Comparison of ENCODE assay signal across 19 cellular contexts in genomic region chr14:39251547-39251946, GRCh38. TPM values are rescaled to one million over a fixed set of nuclear protein-coding genes. Genes with fewer than 3 reads are reported as not detected.
DNase-seq lines count a peak whose midpoint lies in the region; ATAC-seq, FAIRE-seq and TF ChIP-seq lines count a peak whose summit lies in the region.
"Had no signal": no experiment of that assay in that cellular context is flagged by ENCODE, and none has a peak within 500 bp of the region (broad histone marks: within the 10 kb centered on the region; RNA-seq: fewer than 3 reads in every experiment).

No MANE protein-coding gene starts in this region.

- H3K79me2 ChIP-seq in HepG2 (ENCODE audit: insufficient read depth, low read length), result no peaks in the 10 kb centered on the region

- no peaks in the 10 kb centered on the region for H4K20me1 ChIP-seq in HepG2 (ENCODE audit: insufficient read depth, low read length)
- H4K20me1 ChIP-seq: BLaER1 treated with 17β-estradiol and CSF1 and Interleukin-3, amounts not matched to agents 10 nM and 100 nM had no signal

- intact Hi-C loops in HepG2 (cut with micrococcal nuclease; ENCODE audit: unreplicated experiment) (no loop called here), right lobe of liver (cut with DNase I) (no loop called here)

- TF ChIP-seq POLR2A in HepG2 (IDR thresholded peaks at IDR 0.05; ENCODE audit: insufficient read depth in 1 of 2, low read depth in 2 of 2, low read length in 2 of 2), result no peak
- no peak for TF ChIP-seq POLR2A in right lobe of liver (IDR thresholded peaks at IDR 0.05)

- BruUV-seq in HepG2 (replicated peaks; lab: Mats Ljungman, UMichigan), result no TSS peak

- H3K4me1 ChIP-seq in HepG2 (ENCODE audit: insufficient read depth, low read length) (peaks cover 5% of the 10 kb centered on the region; the same call in 1 of the 2 replicates), right lobe of liver (peaks cover 0 to 7% (median 2%) of the 10 kb centered on the region in 4 donors), foreskin keratinocyte (peaks cover 3% of the 10 kb centered on the region)
- H3K4me1 ChIP-seq: BLaER1 treated with 17β-estradiol and CSF1 and Interleukin-3, amounts not matched to agents 10 nM and 100 nM; Caco-2 had no signal

- no peak overlapping the region for H2AFZ ChIP-seq in HepG2 (ENCODE audit: low read length)

- FAIRE-seq in islet of Langerhans (lab: Jason Lieb, UNC), result peak; percentile 79
- no peak for FAIRE-seq in HepG2 (lab: Jason Lieb, UNC)
- FAIRE-seq: D721Med, GM12891 had no signal

- no peaks in the 10 kb centered on the region for H3K27me3 ChIP-seq in HepG2 (ENCODE audit: control insufficient read depth in 1 of 2, insufficient read depth in 2 of 2, low read length in 2 of 2)
- H3K27me3 ChIP-seq in right lobe of liver, result no peaks in the 10 kb centered on the region
- H3K27me3 ChIP-seq in foreskin keratinocyte, result no peaks in the 10 kb centered on the region
- H3K27me3 ChIP-seq: BLaER1 treated with 17β-estradiol and CSF1 and Interleukin-3, amounts not matched to agents 10 nM and 100 nM had no signal

- H3K4me3 ChIP-seq in HepG2 (replicated peaks in 1 of 3; ENCODE audit: insufficient read depth in 1 of 3, low read depth in 2 of 3, low read length in 3 of 3), result no peak overlapping the region
- H3K4me3 ChIP-seq in right lobe of liver, result no peak overlapping the region
- H3K4me3 ChIP-seq: BLaER1 treated with 17β-estradiol and CSF1 and Interleukin-3, amounts not matched to agents 10 nM and 100 nM had no signal

- peaks cover 11 to 14% of the 10 kb centered on the region in 2 experiments; a peak in 3 of 5 replicates for H3K36me3 ChIP-seq in HepG2 (replicated peaks in 1 of 2; ENCODE audit: control insufficient read depth in 1 of 2, insufficient read depth in 2 of 2, low read length in 2 of 2)
- H3K36me3 ChIP-seq in right lobe of liver, result peaks cover 0 to 10% (median 2%) of the 10 kb centered on the region in 4 donors
- H3K36me3 ChIP-seq: BLaER1 treated with 17β-estradiol and CSF1 and Interleukin-3, amounts not matched to agents 10 nM and 100 nM had no signal

- CTCF ChIA-PET in HepG2 (lab: Yijun Ruan, JAX; ENCODE audit: low intra/inter-chr PET ratio, low total read pairs), result no interaction called here

- ATAC-seq in HepG2 (peak; percentile 73), right lobe of liver (peak; percentile 13 to 75 (median 26)), HG03442 (IDR thresholded peaks at IDR 0.05; ENCODE audit: unreplicated experiment) (no peak), foreskin keratinocyte (no peak), GM18861 (IDR thresholded peaks at IDR 0.05; ENCODE audit: unreplicated experiment) (no peak)
- ATAC-seq: CD8-positive, alpha-beta T cell had no signal

- TF ChIP-seq RAD21 in HepG2 (CRISPR knock-in tag; IDR thresholded peaks at IDR 0.05), result no peak

- no peak overlapping the region for H3K9ac ChIP-seq in HepG2 (ENCODE audit: insufficient read depth, low read depth, low read length)
- H3K9ac ChIP-seq: BLaER1 treated with 17β-estradiol and CSF1 and Interleukin-3, amounts not matched to agents 10 nM and 100 nM had no signal

- H3K9me3 ChIP-seq in HepG2 (ENCODE audit: low read length) (peaks cover 5% of the 10 kb centered on the region; the same call in 1 of the 2 replicates), right lobe of liver (no peaks in the 10 kb centered on the region)
- H3K9me3 ChIP-seq: BLaER1 treated with 17β-estradiol and CSF1 and Interleukin-3, amounts not matched to agents 10 nM and 100 nM; Caco-2 had no signal

- POLR2A ChIA-PET in HepG2 (lab: Yijun Ruan, JAX), result interaction anchor here (0.8 to 1.6 kb wide), 2 partner anchors 15 to 81 kb away, joined by 3 to 11 read pairs; partner anchors contain the start of gene TRAPPC6B

- no peak for TF ChIP-seq CTCF in HepG2 (CRISPR knock-in tag; IDR thresholded peaks at IDR 0.05)
- TF ChIP-seq CTCF in right lobe of liver (IDR thresholded peaks at IDR 0.05), result no peak
- no peak for TF ChIP-seq CTCF in foreskin keratinocyte (conservative IDR thresholded peaks at IDR 0.05)

- DNase-seq in HepG2 (ENCODE audit: low spot score) (peak; percentile 57), right lobe of liver (no peak), foreskin keratinocyte (no peak), iPS-NIHi11 (ENCODE audit: low spot score) (no peak)
- DNase-seq: 8988T; AML-193; Caco-2; Calu3; CD4-positive, alpha-beta T cell; CD8-positive, alpha-beta T cell; DMS79 treated with DMSO at 0.1 percent for 48 hours; GF-D8 had no signal

- H3K27ac ChIP-seq in HepG2 (ENCODE audit: extremely low read length, insufficient read depth, low read length) (no peak overlapping the region), right lobe of liver (no peak overlapping the region), foreskin keratinocyte (no peak overlapping the region)
- H3K27ac ChIP-seq: BLaER1 treated with 17β-estradiol and CSF1 and Interleukin-3, amounts not matched to agents 10 nM and 100 nM; C4-2B had no signal

- in situ Hi-C loops in HepG2 (cut with HindIII; ENCODE audit: extremely low pct_ligation_motif_present, low pct_unique_long_range_greater_than_20kb), result no loop called here

- TF ChIP-seq EP300 in HepG2 (IDR thresholded peaks at IDR 0.05; ENCODE audit: low read depth in 2 of 2, low read length in 2 of 2), result 0 out of 4 replicates have a peak, but pooled peaks of 1 of the 2 experiments have one; percentile 29
- no peak for TF ChIP-seq EP300 in HepG2 (CRISPR knock-in tag; IDR thresholded peaks at IDR 0.05; ENCODE audit: borderline replicate concordance)

- no peak overlapping the region for H3K4me2 ChIP-seq in HepG2 (ENCODE audit: low read depth, low read length)
- H3K4me2 ChIP-seq: BLaER1 treated with 17β-estradiol and CSF1 and Interleukin-3, amounts not matched to agents 10 nM and 100 nM had no signal

TF ChIP-seq in HepG2, 621 proteins besides CTCF, POLR2A, EP300 and RAD21:
- TF ChIP-seq ZFP82 (CRISPR knock-in tag; IDR thresholded peaks at IDR 0.05; ENCODE audit: borderline replicate concordance) (no peak), ZNF678 (CRISPR knock-in tag; IDR thresholded peaks at IDR 0.05) (no peak), ZNF350 (CRISPR knock-in tag; IDR thresholded peaks at IDR 0.05; ENCODE audit: borderline replicate concordance, low read depth) (no peak), GTF3A (CRISPR knock-in tag; conservative IDR thresholded peaks at IDR 0.05) (no peak), HNF4A (CRISPR knock-in tag; IDR thresholded peaks at IDR 0.05) (peak; percentile 39; the same call in 1 of the 2 replicates), DMAP1 (CRISPR knock-in tag; IDR thresholded peaks at IDR 0.05) (no peak), ZNF605 (CRISPR knock-in tag; IDR thresholded peaks at IDR 0.05) (no peak), ZNF383 (CRISPR knock-in tag; IDR thresholded peaks at IDR 0.05; ENCODE audit: borderline replicate concordance) (no peak), ZNF576 (CRISPR knock-in tag; IDR thresholded peaks at IDR 0.05) (no peak), RFX5 (IDR thresholded peaks at IDR 0.05; ENCODE audit: low read depth, low read length) (no peak), SOX13 (IDR thresholded peaks at IDR 0.05) (no peak), SOX13 (CRISPR knock-in tag; conservative IDR thresholded peaks at IDR 0.05 in 1 of 2, IDR thresholded peaks at IDR 0.05 in 1 of 2) (peak in 1 of 2 experiments; percentile 28; a peak in 1 of 4 replicates), ZBTB21 (CRISPR knock-in tag; IDR thresholded peaks at IDR 0.05) (no peak), NCOR1 (IDR thresholded peaks at IDR 0.05; ENCODE audit: borderline replicate concordance, low read length) (peak; percentile 42; the same call in 1 of the 2 replicates), MIXL1 (CRISPR knock-in tag; IDR thresholded peaks at IDR 0.05) (0 out of 2 replicates have a peak, but pooled peaks have one; percentile 26), REXO4 (CRISPR knock-in tag; IDR thresholded peaks at IDR 0.05; ENCODE audit: borderline replicate concordance) (no peak), SOX5 (CRISPR knock-in tag; IDR thresholded peaks at IDR 0.05; ENCODE audit: borderline replicate concordance) (peak; percentile 31; the same call in 1 of the 2 replicates)

RNA-seq across cellular contexts. Expression of gene MIA2, which starts 17.8 kb away (rescaled TPM):
- total RNA-seq in HepG2 (2016; rRNA removed; fragmentation: Illumina TruSeq; extraction: Trizol) (119 and 158 TPM in 2 replicates), right lobe of liver (10 to 100 TPM; 58.7 to 90.8 (median 73.6) TPM), foreskin keratinocyte (15.4 and 17.5 TPM in 2 replicates)
- total RNA-seq in HepG2 (2016; cell fraction: cytosol; rRNA removed; fragmentation: Illumina TruSeq; extraction: Trizol; ENCODE audit: low read depth), result 154 and 169 TPM in 2 replicates
- 111 and 161 TPM in 2 replicates for total RNA-seq in HepG2 (2016; cell fraction: insoluble cytoplasmic fraction; rRNA removed; fragmentation: Illumina TruSeq; extraction: Trizol)
- total RNA-seq in HepG2 (2016; cell fraction: membrane; rRNA removed; fragmentation: Illumina TruSeq; extraction: Trizol), result 165 and 196 TPM in 2 replicates
- 192 and 219 TPM in 2 replicates for total RNA-seq in HepG2 (2016; cell fraction: nucleus; rRNA removed; fragmentation: Illumina TruSeq; extraction: Trizol)
- polyA plus RNA-seq in HepG2 (2011; rRNA removed) (131 and 134 TPM in 2 replicates), foreskin keratinocyte (13.0 and 14.4 TPM in 2 replicates)
- polyA plus RNA-seq in HepG2 (2011; cell fraction: cytosol; rRNA removed), result 57.1 and 79.7 TPM in 2 replicates
- 77.3 and 94.7 TPM in 2 replicates for polyA plus RNA-seq in HepG2 (2011; cell fraction: nucleus; rRNA removed)
- 103 and 118 TPM in 2 replicates for polyA plus RNA-seq in HepG2 (2012)
- 19.6 and 24.5 TPM in 2 replicates for polyA plus RNA-seq in HepG2 (2016; cell fraction: cytosol; fragmentation: Illumina TruSeq; extraction: Trizol; ENCODE audit: low read depth)
- polyA plus RNA-seq in HepG2 (2016; cell fraction: insoluble cytoplasmic fraction; fragmentation: Illumina TruSeq; extraction: Trizol; ENCODE audit: low read depth), result 95.4 and 102 TPM in 2 replicates
- 45.8 and 50.4 TPM in 2 replicates for polyA plus RNA-seq in HepG2 (2016; cell fraction: membrane; fragmentation: Illumina TruSeq; extraction: Trizol; ENCODE audit: low read depth)
- 216 and 223 TPM in 2 replicates for polyA plus RNA-seq in HepG2 (2016; cell fraction: nucleus; fragmentation: Illumina TruSeq; extraction: Trizol; ENCODE audit: insufficient read depth, low read depth)
- polyA minus RNA-seq in HepG2 (2011; rRNA and poly(A)+ RNA removed; ENCODE audit: low replicate concordance), result 24.3 and 71.9 TPM in 2 replicates
- 59.9 and 69.8 TPM in 2 replicates for polyA minus RNA-seq in HepG2 (2011; cell fraction: cytosol; rRNA and poly(A)+ RNA removed)
- polyA minus RNA-seq in HepG2 (2011; cell fraction: nucleus; rRNA and poly(A)+ RNA removed), result 211 and 242 TPM in 2 replicates

Comparison
In these comparisons a context has a peak if more than half of its experiments do, and no peak if none do; other contexts are left out.
1. ATAC-seq: peak in HepG2 (single experiment) and right lobe of liver (4 of 4); none in HG03442 (single experiment), foreskin keratinocyte (single experiment) and GM18861 (single experiment).